14 cellular contexts compared by ENCODE assay signal in genomic region chr22:37929390-37929789, GRCh38. TPM values are rescaled to one million over a fixed set of nuclear protein-coding genes. Genes with fewer than 3 reads are reported as not detected.
"Had no signal": no experiment of that assay in that cellular context is flagged by ENCODE, and none has a peak within 500 bp of the region (broad histone marks: within the 10 kb centered on the region; RNA-seq: fewer than 3 reads in every experiment).

No MANE protein-coding gene starts in this region.

- H3K9me3 ChIP-seq: colonic mucosa, lower lobe of right lung, testis had no signal

- H3K4me3 Mint-ChIP-seq: activated naive CD4-positive, alpha-beta T cell treated with anti-CD3 and anti-CD28 coated beads for 36 hours; activated T-helper 17 cell treated with anti-CD3 and anti-CD28 coated beads, Interleukin-2, amount 50 U/mL, for 72 hours; mesothelial cell of epicardium; neural progenitor cell had no signal

- DNase-seq: activated naive CD4-positive, alpha-beta T cell treated with anti-CD3 and anti-CD28 coated beads for 36 hours; colonic mucosa; hypothalamus; lower lobe of right lung; posterior cingulate gyrus; right cardiac atrium; stimulated activated CD4-positive, alpha-beta T cell treated with anti-CD3 and anti-CD28 coated beads, Interleukin-2, amount 100 ng/mL, for 24 hours; stimulated activated naive CD4-positive, alpha-beta T cell; testis had no signal

- H3K4me3 ChIP-seq: colonic mucosa, lower lobe of right lung, neural progenitor cell, testis had no signal

- H3K27me3 Mint-ChIP-seq: activated T-helper 17 cell treated with anti-CD3 and anti-CD28 coated beads, Interleukin-2, amount 50 U/mL, for 72 hours had no signal

- H3K27ac Mint-ChIP-seq: activated naive CD4-positive, alpha-beta T cell treated with anti-CD3 and anti-CD28 coated beads for 36 hours; mesothelial cell of epicardium had no signal

- H3K4me1 ChIP-seq: neural progenitor cell had no signal

- H3K27me3 ChIP-seq: colonic mucosa, neural progenitor cell, testis had no signal

- ATAC-seq: activated T-helper 17 cell treated with anti-CD3 and anti-CD28 coated beads, Interleukin-2, amount 50 U/mL, for 72 hours; lower lobe of right lung; right cardiac atrium had no signal

- H3K9me3 Mint-ChIP-seq: activated naive CD4-positive, alpha-beta T cell treated with anti-CD3 and anti-CD28 coated beads for 36 hours; activated T-helper 17 cell treated with anti-CD3 and anti-CD28 coated beads, Interleukin-2, amount 50 U/mL, for 72 hours; mesothelial cell of epicardium; neural progenitor cell had no signal

- H3K36me3 ChIP-seq: neural progenitor cell had no signal

- H3K27ac ChIP-seq: colonic mucosa, neural progenitor cell, VCaP had no signal

RNA-seq across cellular contexts. Expression of gene C22orf23, which starts 24.0 kb away (rescaled TPM):
- total RNA-seq: activated naive CD4-positive, alpha-beta T cell treated with anti-CD3 and anti-CD28 coated beads for 36 hours; colonic mucosa had no signal

RNA-seq across cellular contexts. Expression of gene SOX10, which starts 55.0 kb away (rescaled TPM):
- total RNA-seq: activated naive CD4-positive, alpha-beta T cell treated with anti-CD3 and anti-CD28 coated beads for 36 hours; activated T-helper 17 cell treated with anti-CD3 and anti-CD28 coated beads, Interleukin-2, amount 50 U/mL, for 72 hours; lower lobe of right lung; myocyte had no signal
